9 cellular contexts compared by ENCODE assay signal in genomic region chr5:123371575-123372179, GRCh38. TPM values are rescaled to one million over a fixed set of nuclear protein-coding genes. Genes with fewer than 3 reads are reported as not detected.
A peak's percentile ranks its signal among the peaks of the same experiment; 100 is the strongest.
DNase-seq lines count a peak whose midpoint lies in the region; ATAC-seq and TF ChIP-seq lines count a peak whose summit lies in the region.
"Had no signal": no experiment of that assay in that cellular context is flagged by ENCODE, and none has a peak within 500 bp of the region (broad histone marks: within the 10 kb centered on the region; RNA-seq: fewer than 3 reads in every experiment).

No MANE protein-coding gene starts in this region.

- H3K36me3 Mint-ChIP-seq in activated T-cell treated with anti-CD3 and anti-CD28 coated beads, Interleukin-2, amount 50 U/mL, for 4 hours (ENCODE audit: insufficient read depth), result peaks cover 51% of the 10 kb centered on the region

- H4K20me1 ChIP-seq in hepatocyte (ENCODE audit: insufficient read depth, poor library complexity, severe bottlenecking), result no peaks in the 10 kb centered on the region
- H4K20me1 ChIP-seq: BLaER1 treated with 17β-estradiol and CSF1 and Interleukin-3, amounts not matched to agents 10 nM and 100 nM had no signal

- WGBS in hepatocyte (ENCODE audit: low lambda C conversion rate, missing lambda C conversion rate), result 88% methylated on average over 4 of the region's 4 CpGs

- no peak overlapping the region for H3K4me2 ChIP-seq in hepatocyte
- H3K4me2 ChIP-seq: BLaER1 treated with 17β-estradiol and CSF1 and Interleukin-3, amounts not matched to agents 10 nM and 100 nM had no signal

- H3K27me3 ChIP-seq in hepatocyte, result no peaks in the 10 kb centered on the region
- H3K27me3 ChIP-seq: BLaER1 treated with 17β-estradiol and CSF1 and Interleukin-3, amounts not matched to agents 10 nM and 100 nM had no signal

- ATAC-seq in activated T-cell treated with anti-CD3 and anti-CD28 coated beads, Interleukin-2, amount 50 U/mL, for 4 hours, result no peak
- ATAC-seq in GM21619 (IDR thresholded peaks at IDR 0.05; ENCODE audit: unreplicated experiment), result no peak

- peaks cover 3% of the 10 kb centered on the region for H3K4me1 Mint-ChIP-seq in activated T-cell treated with anti-CD3 and anti-CD28 coated beads, Interleukin-2, amount 50 U/mL, for 4 hours (ENCODE audit: low read depth)

- TF ChIP-seq CTCF in LNCAP (IDR thresholded peaks at IDR 0.05), result peak; percentile 61
- peak; percentile 31 for TF ChIP-seq CTCF in hepatocyte (IDR thresholded peaks at IDR 0.05; ENCODE audit: poor library complexity)

- no peaks in the 10 kb centered on the region for H3K79me2 ChIP-seq in hepatocyte

- no peak overlapping the region for H3K4me3 ChIP-seq in hepatocyte
- H3K4me3 ChIP-seq: BLaER1 treated with 17β-estradiol and CSF1 and Interleukin-3, amounts not matched to agents 10 nM and 100 nM had no signal

- no peaks in the 10 kb centered on the region for H3K9me3 ChIP-seq in hepatocyte (ENCODE audit: low read depth)
- H3K9me3 ChIP-seq: BLaER1 treated with 17β-estradiol and CSF1 and Interleukin-3, amounts not matched to agents 10 nM and 100 nM had no signal

- H3K36me3 ChIP-seq in hepatocyte (replicated peaks; ENCODE audit: insufficient read depth, low read depth), result no peaks in the 10 kb centered on the region

- H2AFZ ChIP-seq in hepatocyte, result no peak overlapping the region

- no peak overlapping the region for H3K4me3 Mint-ChIP-seq in activated T-cell treated with anti-CD3 and anti-CD28 coated beads, Interleukin-2, amount 50 U/mL, for 4 hours

- H3K4me1 ChIP-seq in hepatocyte (ENCODE audit: insufficient read depth), result peaks cover 8% of the 10 kb centered on the region
- H3K4me1 ChIP-seq: BLaER1 treated with 17β-estradiol and CSF1 and Interleukin-3, amounts not matched to agents 10 nM and 100 nM had no signal

- DNase-seq in NCI-H2081 (lab: John Stamatoyannopoulos, UW) (peak; percentile 15 to 39), NCI-H2081 treated with DMSO at 0.1 percent for 48 hours (lab: John Stamatoyannopoulos, UW) (no peak), hepatocyte (ENCODE audit: low spot score) (peak; percentile 30), GOT3 (lab: John Stamatoyannopoulos, UW) (no peak)
- peak; percentile 18 for DNase-seq in activated T-cell treated with anti-CD3 and anti-CD28 coated beads, Interleukin-2, amount 50 U/mL, for 4 hours
- DNase-seq in stimulated activated CD4-positive, alpha-beta T cell treated with anti-CD3 and anti-CD28 coated beads, Interleukin-2, amount 100 ng/mL, for 24 hours, result peak; percentile 38 to 47

- no peak overlapping the region for H3K27ac ChIP-seq in hepatocyte
- H3K27ac ChIP-seq: BLaER1 treated with 17β-estradiol and CSF1 and Interleukin-3, amounts not matched to agents 10 nM and 100 nM had no signal

- no peaks in the 10 kb centered on the region for H3K9me2 ChIP-seq in hepatocyte (replicated peaks; ENCODE audit: insufficient read depth)

- H3K9me3 Mint-ChIP-seq in activated T-cell treated with anti-CD3 and anti-CD28 coated beads, Interleukin-2, amount 50 U/mL, for 4 hours, result no peaks in the 10 kb centered on the region

- no peaks in the 10 kb centered on the region for H3K27me3 Mint-ChIP-seq in activated T-cell treated with anti-CD3 and anti-CD28 coated beads, Interleukin-2, amount 50 U/mL, for 4 hours (ENCODE audit: low read depth)

RNA-seq across cellular contexts. Expression of gene CEP120, which starts 51.5 kb away (rescaled TPM):
- total RNA-seq in activated T-cell treated with anti-CD3 and anti-CD28 coated beads, Interleukin-2, amount 50 U/mL, for 4 hours, result 10 to 100 TPM; 18.0 to 20.6 (median 18.1) TPM
- total RNA-seq in hepatocyte, result 15.8 and 17.5 TPM in 2 replicates
- polyA plus RNA-seq in hepatocyte, result 5.7 and 6.9 TPM in 2 replicates

Comparison
In these comparisons a context has a peak if more than half of its experiments do, and no peak if none do; other contexts are left out.
1. DNase-seq: peak in NCI-H2081 (2 of 2), activated T-cell treated with anti-CD3 and anti-CD28 coated beads, Interleukin-2, amount 50 U/mL, for 4 hours (single experiment), hepatocyte (single experiment) and stimulated activated CD4-positive, alpha-beta T cell treated with anti-CD3 and anti-CD28 coated beads, Interleukin-2, amount 100 ng/mL, for 24 hours (2 of 2); none in NCI-H2081 treated with DMSO at 0.1 percent for 48 hours (single experiment) and GOT3 (single experiment).